Comparison of ENCODE assay signal across 10 cellular contexts in genomic region chr2:13652531-13653313, GRCh38.
DNase-seq lines count a peak whose midpoint lies in the region; ATAC-seq lines count a peak whose summit lies in the region.
"Had no signal": no experiment of that assay in that cellular context is flagged by ENCODE, and none has a peak within 500 bp of the region (broad histone marks: within the 10 kb centered on the region; RNA-seq: fewer than 3 reads in every experiment).

No MANE protein-coding gene starts in this region.

- peak; percentile 50 for DNase-seq in DMS53 (lab: John Stamatoyannopoulos, UW)
- DNase-seq in DMS53 treated with DMSO at 0.1 percent for 48 hours (lab: John Stamatoyannopoulos, UW; ENCODE audit: unreplicated experiment) = no peak
- DNase-seq in SW480 (ENCODE audit: low spot score) = peak; percentile 36
- DNase-seq in kidney tubule cell (ENCODE audit: low spot score) = peak; percentile 54
- no peak for DNase-seq in amygdala (lab: John Stamatoyannopoulos, UW)
- no peak for DNase-seq in NCI-H187 treated with DMSO at 0.1 percent for 48 hours (lab: John Stamatoyannopoulos, UW)
- DNase-seq: stimulated activated CD4-positive, alpha-beta T cell treated with anti-CD3 and anti-CD28 coated beads, Interleukin-4, amount 100 ng/mL, for 4 hours; T-helper 1 cell had no signal

- ATAC-seq in HG03045 (IDR thresholded peaks at IDR 0.05; ENCODE audit: unreplicated experiment) (peak; percentile 47), HG02884 (IDR thresholded peaks at IDR 0.05; ENCODE audit: unreplicated experiment) (no peak)

Comparison
In these comparisons a context has a peak if more than half of its experiments do, and no peak if none do; other contexts are left out.
1. DNase-seq: peak in DMS53 (single experiment), SW480 (single experiment) and kidney tubule cell (single experiment); none in DMS53 treated with DMSO at 0.1 percent for 48 hours (single experiment), amygdala (0 of 56) and NCI-H187 treated with DMSO at 0.1 percent for 48 hours (single experiment).